2 cellular contexts compared by ENCODE assay signal in genomic region chr5:167576126-167576525, GRCh38.
TF ChIP-seq lines count a peak whose summit lies in the region.

No MANE protein-coding gene starts in this region.

TF ChIP-seq in SK-N-SH, 30 proteins besides CTCF, POLR2A, EP300 and RAD21 (continued from another document):
- no peak for TF ChIP-seq EZH2phosphoT487 (IDR thresholded peaks at IDR 0.05; ENCODE audit: borderline replicate concordance, low read depth)
- no peak for TF ChIP-seq NRF1 (IDR thresholded peaks at IDR 0.05; ENCODE audit: low read depth, low read length)
- TF ChIP-seq GABPA (IDR thresholded peaks at IDR 0.05; ENCODE audit: low read depth): no peak
- no peak for TF ChIP-seq GATA2 (CRISPR knock-in tag; IDR thresholded peaks at IDR 0.05)
- TF ChIP-seq FOSL2 (IDR thresholded peaks at IDR 0.05; ENCODE audit: borderline replicate concordance, low read depth): no peak
- TF ChIP-seq MEF2A (IDR thresholded peaks at IDR 0.05; ENCODE audit: borderline replicate concordance, low read depth): no peak
- no peak for TF ChIP-seq MAX (IDR thresholded peaks at IDR 0.05; ENCODE audit: low read depth)
- TF ChIP-seq NFIC (IDR thresholded peaks at IDR 0.05; ENCODE audit: borderline replicate concordance): no peak
- TF ChIP-seq MXI1 (IDR thresholded peaks at IDR 0.05; ENCODE audit: low read depth, low read length): no peak
- TF ChIP-seq TAF1 (IDR thresholded peaks at IDR 0.05; ENCODE audit: borderline replicate concordance, low read depth, low read length): no peak
- no peak for TF ChIP-seq TEAD4 (IDR thresholded peaks at IDR 0.05; ENCODE audit: borderline replicate concordance, insufficient read depth)

TF ChIP-seq in SK-N-SH treated with all-trans-retinoic acid at 6 μM for 48 hours, 23 proteins besides CTCF, POLR2A, EP300 and RAD21 (continued from another document):
- no peak for TF ChIP-seq PATZ1 (CRISPR knock-in tag; IDR thresholded peaks at IDR 0.05; ENCODE audit: borderline replicate concordance)
